In the genomic region with DNA sequence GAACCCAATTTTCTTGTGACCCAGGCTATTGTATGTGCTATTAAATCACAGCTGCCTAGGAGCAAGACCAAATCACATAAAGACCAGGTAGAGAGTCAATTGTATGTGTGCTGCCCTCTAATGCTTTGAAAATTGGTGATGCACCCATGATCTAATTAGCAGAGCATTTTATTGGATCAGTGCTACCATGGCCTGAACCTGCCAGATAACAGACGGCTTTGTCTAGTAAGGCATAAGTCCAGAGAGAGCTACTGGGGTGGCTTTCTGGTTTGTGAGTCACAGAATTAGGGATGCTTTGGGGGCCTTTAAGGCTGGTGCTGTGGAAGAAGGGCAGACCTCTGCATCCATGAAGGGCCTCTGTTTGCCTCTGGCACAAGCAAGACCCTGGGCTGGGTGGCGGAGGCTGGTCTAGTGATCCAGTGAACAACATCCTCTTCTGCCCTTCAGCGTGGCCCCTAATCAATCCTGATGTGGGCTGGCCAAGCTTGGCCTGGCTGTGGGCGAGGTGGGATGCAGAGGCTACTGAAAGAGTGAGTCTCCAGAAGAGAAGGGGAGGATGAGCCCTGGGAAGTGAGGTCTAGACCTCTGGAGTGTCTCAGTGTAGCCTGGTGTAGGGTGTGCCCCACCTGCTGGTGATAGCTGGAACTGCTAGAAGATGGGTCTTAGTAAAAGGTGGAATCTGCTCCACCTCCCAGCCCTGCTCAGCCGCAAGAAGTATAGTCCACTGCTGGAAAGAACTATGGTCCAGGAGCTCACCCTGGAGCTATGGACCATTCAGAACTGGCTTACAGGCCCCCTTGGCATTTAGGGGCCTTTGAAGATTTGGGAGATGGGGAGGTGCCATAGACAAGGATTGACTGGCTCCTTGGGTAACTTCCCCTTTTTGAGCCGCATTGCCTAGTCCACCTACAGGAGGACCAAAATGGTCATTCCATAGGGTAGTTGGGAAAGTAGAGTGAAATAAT, we compare ENCODE assay signal across 8 cellular contexts. TPM values are rescaled to one million over a fixed set of nuclear protein-coding genes. Genes with fewer than 3 reads are reported as not detected.
DNase-seq lines count a peak whose midpoint lies in the region; ATAC-seq, FAIRE-seq and TF ChIP-seq lines count a peak whose summit lies in the region.

No MANE protein-coding gene starts in this region.

- H3K4me2 ChIP-seq in endothelial cell of umbilical vein (ENCODE audit: insufficient read depth, low read length) = no peak overlapping the region

- no TSS peak for BruUV-seq in endothelial cell of umbilical vein (replicated peaks; lab: Mats Ljungman, UMichigan)

- intact Hi-C loops in endothelial cell of umbilical vein (cut with micrococcal nuclease) = loop anchor here (1.0 kb wide), 2 partner anchors 43 to 207 kb away; no protein-coding TSS in a partner anchor

- dilution Hi-C loops in endothelial cell of umbilical vein (cut with MboI; ENCODE audit: extremely low pct_ligation_motif_present, low sequenced_read_pairs) = no loop called here

- H3K9me1 ChIP-seq in endothelial cell of umbilical vein (replicated peaks; ENCODE audit: control insufficient read depth, extremely low read depth, insufficient read depth, low read length) = no peaks in the 10 kb centered on the region

- DNase-seq in COLO829 (ENCODE audit: low spot score) = peak; percentile 88
- peak; percentile 71 for DNase-seq in HT1080 (ENCODE audit: low read depth)
- peak; percentile 48 for DNase-seq in NOMO-1 treated with dmso at 0.1 percent for 144 hours (lab: John Stamatoyannopoulos, UW; ENCODE audit: unreplicated experiment)
- DNase-seq in activated CD8-positive, alpha-beta memory T cell treated with anti-CD3 and anti-CD28 coated beads for 48 hours (ENCODE audit: low read depth in 2 of 3, low spot score in 2 of 3) = peak; percentile 23 to 64 (median 59)
- DNase-seq in endothelial cell of umbilical vein (ENCODE audit: low read depth, low spot score) = peak; percentile 66
- DNase-seq in middle frontal gyrus (ENCODE audit: extremely low spot score, low spot score) = peak; percentile 57
- peak; percentile 56 to 57 for DNase-seq in stimulated activated CD8-positive, alpha-beta memory T cell treated with anti-CD3 and anti-CD28 coated beads, Interleukin-4, amount 100 ng/mL, for 1 hour (ENCODE audit: low read depth in 2 of 2, low spot score in 1 of 2)

- POLR2A ChIA-PET in endothelial cell of umbilical vein (lab: Charles Lee) = no interaction called here

- CTCF ChIA-PET in endothelial cell of umbilical vein (lab: Charles Lee) = interaction anchor here (0.5 to 6.3 kb wide), 35 partner anchors 9 to 253 kb away, joined by 3 to 203 read pairs (median 5); partner anchors contain the start of gene SCAND1

- no peaks in the 10 kb centered on the region for H3K79me2 ChIP-seq in endothelial cell of umbilical vein (ENCODE audit: control insufficient read depth, insufficient read depth, low read length)

- TF ChIP-seq POLR2A in endothelial cell of umbilical vein (IDR thresholded peaks at IDR 0.05; ENCODE audit: low read depth, low read length) = no peak

- no peak overlapping the region for H3K27ac ChIP-seq in endothelial cell of umbilical vein (ENCODE audit: insufficient read depth, low read depth, low read length)

- no peak for ATAC-seq in GM18517 (IDR thresholded peaks at IDR 0.05; ENCODE audit: unreplicated experiment)

- H3K4me1 ChIP-seq in endothelial cell of umbilical vein (ENCODE audit: control insufficient read depth, extremely low read depth, insufficient read depth, low read length) = no peaks in the 10 kb centered on the region

- H2AFZ ChIP-seq in endothelial cell of umbilical vein (ENCODE audit: low read depth, low read length) = no peak overlapping the region

- no peaks in the 10 kb centered on the region for H3K36me3 ChIP-seq in endothelial cell of umbilical vein (ENCODE audit: control insufficient read depth in 2 of 2, extremely low read depth in 1 of 2, insufficient read depth in 2 of 2, low read length in 2 of 2)

- H3K9ac ChIP-seq in endothelial cell of umbilical vein (replicated peaks; ENCODE audit: extremely low read depth, insufficient read depth, low read length) = no peak overlapping the region

- FAIRE-seq in endothelial cell of umbilical vein (lab: Jason Lieb, UNC) = peak; percentile 90

- TF ChIP-seq CTCF in endothelial cell of umbilical vein (IDR thresholded peaks at IDR 0.05; ENCODE audit: extremely low read depth in 1 of 2, insufficient read depth in 1 of 2, low read depth in 1 of 2, low read length in 2 of 2) = peak; percentile 86 to 91

- H4K20me1 ChIP-seq in endothelial cell of umbilical vein (replicated peaks; ENCODE audit: control insufficient read depth, extremely low read depth, insufficient read depth, low read length) = no peaks in the 10 kb centered on the region

- no peaks in the 10 kb centered on the region for H3K9me3 ChIP-seq in endothelial cell of umbilical vein (replicated peaks; ENCODE audit: control insufficient read depth, insufficient read depth, low read length)

- H3K27me3 ChIP-seq in endothelial cell of umbilical vein (ENCODE audit: control insufficient read depth in 2 of 2, insufficient read depth in 2 of 2, low read length in 2 of 2) = peaks cover 0 to 4% of the 10 kb centered on the region in 2 experiments

- H3K4me3 ChIP-seq in endothelial cell of umbilical vein (replicated peaks in 1 of 3; ENCODE audit: insufficient read depth in 1 of 3, low read depth in 1 of 3, low read length in 3 of 3) = no peak overlapping the region

TF ChIP-seq in endothelial cell of umbilical vein, 7 proteins besides CTCF, POLR2A, EP300 and RAD21:
- TF ChIP-seq FOS (IDR thresholded peaks at IDR 0.05; ENCODE audit: borderline replicate concordance, insufficient read depth, low read length) (no peak), GATA2 (IDR thresholded peaks at IDR 0.05; ENCODE audit: insufficient read depth, insufficient read length, low read depth, low read length) (no peak), POLR2AphosphoS5 (IDR thresholded peaks at IDR 0.05; ENCODE audit: insufficient read depth, low read depth, low read length) (no peak), MYC (IDR thresholded peaks at IDR 0.05; ENCODE audit: low read depth, low read length) (no peak)
- TF ChIP-seq, protein P1, sequence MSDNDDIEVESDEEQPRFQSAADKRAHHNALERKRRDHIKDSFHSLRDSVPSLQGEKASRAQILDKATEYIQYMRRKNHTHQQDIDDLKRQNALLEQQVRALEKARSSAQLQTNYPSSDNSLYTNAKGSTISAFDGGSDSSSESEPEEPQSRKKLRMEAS (IDR thresholded peaks at IDR 0.05; ENCODE audit: insufficient read depth, insufficient read length) = no peak

RNA-seq across cellular contexts. Expression of gene AAR2, which starts 36.7 kb away (rescaled TPM):
- 34.5 and 50.1 TPM in 2 replicates for total RNA-seq in HT1080 (2014; rRNA removed; shearing (Covaris generic))
- polyA plus RNA-seq in HT1080 (2015; cell fraction: cytosol; rRNA removed) = 25.3 and 27.3 TPM in 2 replicates
- polyA plus RNA-seq in HT1080 (2015; cell fraction: nucleus; rRNA removed) = 35.4 and 39.0 TPM in 2 replicates
- 21.9 and 23.2 TPM in 2 replicates for total RNA-seq in endothelial cell of umbilical vein
- polyA plus RNA-seq in endothelial cell of umbilical vein = 29.4 and 33.6 TPM in 2 replicates
- 25.4 and 27.9 TPM in 2 replicates for polyA plus RNA-seq in endothelial cell of umbilical vein (2011; cell fraction: cytosol; rRNA removed)
- 16.5 and 20.0 TPM in 2 replicates for polyA plus RNA-seq in endothelial cell of umbilical vein (2011; cell fraction: nucleus; rRNA removed)
- polyA plus RNA-seq in endothelial cell of umbilical vein (2012) = 22.3 and 27.3 TPM in 2 replicates
- polyA minus RNA-seq in endothelial cell of umbilical vein = 34.7 and 39.8 TPM in 2 replicates
- 19.6 TPM for polyA minus RNA-seq in endothelial cell of umbilical vein (2011; cell fraction: cytosol; rRNA and poly(A)+ RNA removed)
- 11.1 and 14.0 TPM in 2 replicates for polyA minus RNA-seq in endothelial cell of umbilical vein (2011; cell fraction: nucleus; rRNA and poly(A)+ RNA removed)

RNA-seq across cellular contexts. Expression of gene EPB41L1, which starts 45.0 kb away (rescaled TPM):
- 19.8 and 31.3 TPM in 2 replicates for total RNA-seq in HT1080 (2014; rRNA removed; shearing (Covaris generic))
- polyA plus RNA-seq in HT1080 (2015; cell fraction: cytosol; rRNA removed) = 27.1 and 35.5 TPM in 2 replicates
- polyA plus RNA-seq in HT1080 (2015; cell fraction: nucleus; rRNA removed) = 16.1 and 20.1 TPM in 2 replicates
- total RNA-seq in endothelial cell of umbilical vein = 11.1 and 12.2 TPM in 2 replicates
- polyA plus RNA-seq in endothelial cell of umbilical vein = 6.1 and 18.9 TPM in 2 replicates
- 5.9 and 6.1 TPM in 2 replicates for polyA plus RNA-seq in endothelial cell of umbilical vein (2011; cell fraction: cytosol; rRNA removed)
- 6.0 and 23.6 TPM in 2 replicates for polyA plus RNA-seq in endothelial cell of umbilical vein (2011; cell fraction: nucleus; rRNA removed)
- 9.7 and 16.4 TPM in 2 replicates for polyA plus RNA-seq in endothelial cell of umbilical vein (2012)
- 10.1 and 12.4 TPM in 2 replicates for polyA minus RNA-seq in endothelial cell of umbilical vein
- polyA minus RNA-seq in endothelial cell of umbilical vein (2011; cell fraction: cytosol; rRNA and poly(A)+ RNA removed) = 8.7 TPM
- 4.5 and 4.7 TPM in 2 replicates for polyA minus RNA-seq in endothelial cell of umbilical vein (2011; cell fraction: nucleus; rRNA and poly(A)+ RNA removed)
